In genomic region chr14:38860530-38860929, GRCh38 we compare ENCODE assay signal across 8 cellular contexts.
"Had no signal": no experiment of that assay in that cellular context is flagged by ENCODE, and none has a peak within 500 bp of the region (broad histone marks: within the 10 kb centered on the region; RNA-seq: fewer than 3 reads in every experiment).

No MANE protein-coding gene starts in this region.

- ATAC-seq: GM12878 had no signal

- DNase-seq: GDM1, GF-D8 had no signal

- H3K4me3 ChIP-seq: GM12878 had no signal

- FAIRE-seq: G401.6, GM12878, GM12891, GM12892, GM18507, GM19239 had no signal
